ENCODE assay signal across 30 cellular contexts in the genomic region with DNA sequence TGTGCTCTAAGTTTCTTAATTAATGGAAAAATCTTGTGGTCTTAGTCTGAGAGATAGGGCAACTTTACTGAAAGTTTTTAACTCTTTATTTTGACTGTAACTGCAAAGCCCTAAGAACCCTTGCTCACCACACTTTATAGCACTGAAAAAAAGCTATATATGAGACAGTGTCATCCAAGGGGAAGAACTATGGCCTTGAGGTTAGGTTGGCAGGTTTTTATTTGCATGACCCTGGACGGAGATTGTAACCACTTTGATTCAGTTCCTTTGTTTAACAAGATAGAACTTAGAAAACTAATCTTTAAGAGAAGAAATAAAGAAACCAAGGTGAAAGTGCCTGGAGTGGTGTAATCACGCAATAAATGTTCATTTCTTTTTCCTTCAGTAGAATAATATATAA. TPM values are rescaled to one million over a fixed set of nuclear protein-coding genes. Genes with fewer than 3 reads are reported as not detected.
DNase-seq lines count a peak whose midpoint lies in the region; ATAC-seq, FAIRE-seq and TF ChIP-seq lines count a peak whose summit lies in the region.
"Had no signal": no experiment of that assay in that cellular context is flagged by ENCODE, and none has a peak within 500 bp of the region (broad histone marks: within the 10 kb centered on the region; RNA-seq: fewer than 3 reads in every experiment).

No MANE protein-coding gene starts in this region.

- no peak overlapping the region for H2AFZ ChIP-seq in HepG2 (ENCODE audit: low read length)
- no peak overlapping the region for H2AFZ ChIP-seq in Karpas-422 (ENCODE audit: low read length)
- H2AFZ ChIP-seq: GM23248 had no signal

- H3K4me1 Mint-ChIP-seq in stimulated activated naive B cell treated with anti-CD40 and anti-IgM and Interleukin-4, amounts not matched to agents 10 μg/mL and 1 μg/mL and 100 μg/mL, for 72 hours, result no peaks in the 10 kb centered on the region
- H3K4me1 Mint-ChIP-seq in activated naive CD8-positive, alpha-beta T cell treated with anti-CD3 and anti-CD28 coated beads for 36 hours, result no peaks in the 10 kb centered on the region
- H3K4me1 Mint-ChIP-seq: CD14-positive monocyte; CD8-positive, alpha-beta memory T cell had no signal

- H3K4me2 ChIP-seq in HepG2 (ENCODE audit: low read depth, low read length) (no peak overlapping the region), Karpas-422 (ENCODE audit: low read depth, low read length, poor library complexity, severe bottlenecking) (no peak overlapping the region)
- H3K4me2 ChIP-seq: KMS-11 had no signal

- POLR2A ChIA-PET in HepG2 (lab: Yijun Ruan, JAX), result interaction anchor here (1.5 kb wide), 1 partner anchor 31 kb away, joined by 8 read pairs; a partner anchor contains a TSS

- no peak overlapping the region for H3K4me3 Mint-ChIP-seq in stimulated activated naive B cell treated with anti-CD40 and anti-IgM and Interleukin-4, amounts not matched to agents 10 μg/mL and 1 μg/mL and 100 μg/mL, for 72 hours
- H3K4me3 Mint-ChIP-seq in activated naive CD8-positive, alpha-beta T cell treated with anti-CD3 and anti-CD28 coated beads for 36 hours, result no peak overlapping the region
- H3K4me3 Mint-ChIP-seq: CD14-positive monocyte; CD8-positive, alpha-beta memory T cell; H9; IgD-negative memory B cell had no signal

- TF ChIP-seq RAD21 in HepG2 (CRISPR knock-in tag; IDR thresholded peaks at IDR 0.05), result no peak

- H3K27me3 ChIP-seq in HepG2 (ENCODE audit: control insufficient read depth in 1 of 2, insufficient read depth in 2 of 2, low read length in 2 of 2) (no peaks in the 10 kb centered on the region), right lobe of liver (no peaks in the 10 kb centered on the region), Karpas-422 (ENCODE audit: low read length) (no peaks in the 10 kb centered on the region)
- H3K27me3 ChIP-seq: BE2C had no signal

- H3K9me3 ChIP-seq in HepG2 (ENCODE audit: low read length) (no peaks in the 10 kb centered on the region), right lobe of liver (no peaks in the 10 kb centered on the region), Karpas-422 (ENCODE audit: low read length) (no peaks in the 10 kb centered on the region)
- H3K9me3 ChIP-seq: BE2C had no signal

- no peaks in the 10 kb centered on the region for H3K36me3 Mint-ChIP-seq in stimulated activated naive B cell treated with anti-CD40 and anti-IgM and Interleukin-4, amounts not matched to agents 10 μg/mL and 1 μg/mL and 100 μg/mL, for 72 hours
- no peaks in the 10 kb centered on the region for H3K36me3 Mint-ChIP-seq in activated naive CD8-positive, alpha-beta T cell treated with anti-CD3 and anti-CD28 coated beads for 36 hours
- H3K36me3 Mint-ChIP-seq: CD14-positive monocyte; CD8-positive, alpha-beta memory T cell; IgD-negative memory B cell had no signal

- intact Hi-C loops in HepG2 (cut with micrococcal nuclease; ENCODE audit: unreplicated experiment), result no loop called here
- intact Hi-C loops in right lobe of liver (cut with DNase I), result no loop called here

- H3K36me3 ChIP-seq in HepG2 (replicated peaks in 1 of 2; ENCODE audit: control insufficient read depth in 1 of 2, insufficient read depth in 2 of 2, low read length in 2 of 2) (no peaks in the 10 kb centered on the region), right lobe of liver (no peaks in the 10 kb centered on the region), Karpas-422 (ENCODE audit: insufficient read depth, low read length) (no peaks in the 10 kb centered on the region)
- H3K36me3 ChIP-seq: BE2C had no signal

- ATAC-seq in HepG2 (peak; percentile 42; the same call in 1 of the 3 replicates), right lobe of liver (no peak), HG02870 (IDR thresholded peaks at IDR 0.05; ENCODE audit: unreplicated experiment) (peak; percentile 85)
- peak; percentile 67 to 90 for ATAC-seq in stimulated activated naive B cell treated with anti-CD40 and anti-IgM and Interleukin-4, amounts not matched to agents 10 μg/mL and 1 μg/mL and 100 μg/mL, for 72 hours (replicated peaks)

- no peaks in the 10 kb centered on the region for H3K9me2 ChIP-seq in Karpas-422 (replicated peaks; ENCODE audit: insufficient read depth, low read length)

- H3K79me2 ChIP-seq in HepG2 (ENCODE audit: insufficient read depth, low read length), result no peaks in the 10 kb centered on the region
- no peaks in the 10 kb centered on the region for H3K79me2 ChIP-seq in Karpas-422 (ENCODE audit: low read length)

- CTCF ChIA-PET in HepG2 (lab: Yijun Ruan, JAX; ENCODE audit: low intra/inter-chr PET ratio, low total read pairs), result no interaction called here

- no peak overlapping the region for H3K9ac ChIP-seq in HepG2 (ENCODE audit: insufficient read depth, low read depth, low read length)
- no peak overlapping the region for H3K9ac ChIP-seq in Karpas-422 (ENCODE audit: low read length)
- H3K9ac ChIP-seq: GM23248, KMS-11 had no signal

- in situ Hi-C loops in HepG2 (cut with HindIII; ENCODE audit: extremely low pct_ligation_motif_present, low pct_unique_long_range_greater_than_20kb), result no loop called here

- 36% methylated on average over 2 of the region's 2 CpGs for WGBS in HepG2 (ENCODE audit: low lambda C conversion rate)
- 67% methylated on average over 2 of the region's 2 CpGs for WGBS in right lobe of liver (ENCODE audit: insufficient coverage, low coverage, low lambda C conversion rate, missing lambda C conversion rate)

- peaks cover 26% of the 10 kb centered on the region for H3K4me1 ChIP-seq in HepG2 (ENCODE audit: insufficient read depth, low read length)
- no peaks in the 10 kb centered on the region for H3K4me1 ChIP-seq in right lobe of liver
- no peaks in the 10 kb centered on the region for H3K4me1 ChIP-seq in Karpas-422 (ENCODE audit: low read length)
- H3K4me1 ChIP-seq: BE2C had no signal

- no peak for TF ChIP-seq POLR2A in HepG2 (IDR thresholded peaks at IDR 0.05; ENCODE audit: insufficient read depth in 1 of 2, low read depth in 2 of 2, low read length in 2 of 2)
- no peak for TF ChIP-seq POLR2A in right lobe of liver (IDR thresholded peaks at IDR 0.05)

- no peak overlapping the region for H3K27ac ChIP-seq in HepG2 (ENCODE audit: extremely low read length, insufficient read depth, low read length)
- no peak overlapping the region for H3K27ac ChIP-seq in right lobe of liver
- no peak overlapping the region for H3K27ac ChIP-seq in Karpas-422 (ENCODE audit: low read length)
- H3K27ac ChIP-seq: 22Rv1, GM23248, KMS-11 had no signal

- no peak overlapping the region for H3K27ac Mint-ChIP-seq in stimulated activated naive B cell treated with anti-CD40 and anti-IgM and Interleukin-4, amounts not matched to agents 10 μg/mL and 1 μg/mL and 100 μg/mL, for 72 hours
- H3K27ac Mint-ChIP-seq in activated naive CD8-positive, alpha-beta T cell treated with anti-CD3 and anti-CD28 coated beads for 36 hours, result no peak overlapping the region
- H3K27ac Mint-ChIP-seq: CD14-positive monocyte; CD8-positive, alpha-beta memory T cell; H9; IgD-negative memory B cell had no signal

- no peak overlapping the region for H3K4me3 ChIP-seq in HepG2 (replicated peaks in 1 of 3; ENCODE audit: insufficient read depth in 1 of 3, low read depth in 2 of 3, low read length in 3 of 3)
- no peak overlapping the region for H3K4me3 ChIP-seq in right lobe of liver
- no peak overlapping the region for H3K4me3 ChIP-seq in Karpas-422 (ENCODE audit: low read length)
- H3K4me3 ChIP-seq: GM23248 had no signal

- no peaks in the 10 kb centered on the region for H3K9me3 Mint-ChIP-seq in stimulated activated naive B cell treated with anti-CD40 and anti-IgM and Interleukin-4, amounts not matched to agents 10 μg/mL and 1 μg/mL and 100 μg/mL, for 72 hours
- H3K9me3 Mint-ChIP-seq in activated naive CD8-positive, alpha-beta T cell treated with anti-CD3 and anti-CD28 coated beads for 36 hours, result no peaks in the 10 kb centered on the region
- H3K9me3 Mint-ChIP-seq: CD14-positive monocyte; CD8-positive, alpha-beta memory T cell; H9; IgD-negative memory B cell had no signal

- H4K20me1 ChIP-seq in HepG2 (ENCODE audit: insufficient read depth, low read length) (no peaks in the 10 kb centered on the region), Karpas-422 (ENCODE audit: insufficient read depth, low read depth, low read length) (no peaks in the 10 kb centered on the region)

- FAIRE-seq in HepG2 (lab: Jason Lieb, UNC), result no peak
- FAIRE-seq: GM18507 had no signal

- no peaks in the 10 kb centered on the region for H3K27me3 Mint-ChIP-seq in stimulated activated naive B cell treated with anti-CD40 and anti-IgM and Interleukin-4, amounts not matched to agents 10 μg/mL and 1 μg/mL and 100 μg/mL, for 72 hours
- H3K27me3 Mint-ChIP-seq in activated naive CD8-positive, alpha-beta T cell treated with anti-CD3 and anti-CD28 coated beads for 36 hours, result no peaks in the 10 kb centered on the region
- H3K27me3 Mint-ChIP-seq: IgD-negative memory B cell had no signal

- DNase-seq in HepG2 (ENCODE audit: low spot score) (peak; percentile 39), right lobe of liver (no peak), Karpas-422 (peak; percentile 31), LoVo (ENCODE audit: low spot score) (no peak)
- DNase-seq in stimulated activated naive B cell treated with anti-CD40 and anti-IgM and Interleukin-4, amounts not matched to agents 10 μg/mL and 1 μg/mL and 100 μg/mL, for 72 hours, result no peak
- no peak for DNase-seq in activated naive CD8-positive, alpha-beta T cell treated with anti-CD3 and anti-CD28 coated beads for 36 hours
- DNase-seq in activated CD4-positive, alpha-beta T cell treated with anti-CD3 and anti-CD28 coated beads for 1 hour, result no peak
- DNase-seq: BE2C; CD8-positive, alpha-beta memory T cell; DMS 273 treated with DMSO at 0.1 percent for 48 hours; DMS79; EL; GDM1; GM23248; H9; NCI-H1436; NCI-H187; NCI-H2081 treated with DMSO at 0.1 percent for 48 hours; NCI-H2171; NCI-H226; NCI-H510A; Right ventricle myocardium superior; RPMI8226; T-helper 1 cell had no signal

- no TSS peak for BruUV-seq in HepG2 (replicated peaks; lab: Mats Ljungman, UMichigan)

- peak in 1 of 2 experiments; percentile 11; a peak in 1 of 4 replicates for TF ChIP-seq EP300 in HepG2 (IDR thresholded peaks at IDR 0.05; ENCODE audit: low read depth in 2 of 2, low read length in 2 of 2)
- TF ChIP-seq EP300 in HepG2 (CRISPR knock-in tag; IDR thresholded peaks at IDR 0.05; ENCODE audit: borderline replicate concordance), result no peak

- TF ChIP-seq CTCF in HepG2 (CRISPR knock-in tag; IDR thresholded peaks at IDR 0.05), result no peak
- no peak for TF ChIP-seq CTCF in right lobe of liver (IDR thresholded peaks at IDR 0.05)

RNA-seq across cellular contexts. Expression of a gene that starts 30.6 kb away (rescaled TPM):
- total RNA-seq in HepG2 (2016; rRNA removed; fragmentation: Illumina TruSeq; extraction: Trizol) (5.6 and 8.5 TPM in 2 replicates), right lobe of liver (1 to 10 TPM; 2.8 to 7.0 (median 5.1) TPM)
- total RNA-seq in HepG2 (2016; cell fraction: cytosol; rRNA removed; fragmentation: Illumina TruSeq; extraction: Trizol; ENCODE audit: low read depth), result 1.4 TPM in 2 replicates
- total RNA-seq in HepG2 (2016; cell fraction: insoluble cytoplasmic fraction; rRNA removed; fragmentation: Illumina TruSeq; extraction: Trizol), result 4.3 and 8.0 TPM in 2 replicates
- 4.1 and 4.7 TPM in 2 replicates for total RNA-seq in HepG2 (2016; cell fraction: membrane; rRNA removed; fragmentation: Illumina TruSeq; extraction: Trizol)
- total RNA-seq in HepG2 (2016; cell fraction: nucleus; rRNA removed; fragmentation: Illumina TruSeq; extraction: Trizol), result 10.5 and 12.4 TPM in 2 replicates
- 7.4 and 7.9 TPM in 2 replicates for polyA plus RNA-seq in HepG2 (2011; rRNA removed)
- 5.0 and 5.5 TPM in 2 replicates for polyA plus RNA-seq in HepG2 (2011; cell fraction: cytosol; rRNA removed)
- polyA plus RNA-seq in HepG2 (2011; cell fraction: nucleus; rRNA removed), result 35.1 and 36.9 TPM in 2 replicates
- polyA plus RNA-seq in HepG2 (2012), result 5.9 and 7.0 TPM in 2 replicates
- 1.8 and 2.4 TPM in 2 replicates for polyA plus RNA-seq in HepG2 (2016; cell fraction: cytosol; fragmentation: Illumina TruSeq; extraction: Trizol; ENCODE audit: low read depth)
- 4.1 and 5.3 TPM in 2 replicates for polyA plus RNA-seq in HepG2 (2016; cell fraction: insoluble cytoplasmic fraction; fragmentation: Illumina TruSeq; extraction: Trizol; ENCODE audit: low read depth)
- polyA plus RNA-seq in HepG2 (2016; cell fraction: membrane; fragmentation: Illumina TruSeq; extraction: Trizol; ENCODE audit: low read depth), result 2.8 and 3.1 TPM in 2 replicates
- 16.2 and 18.0 TPM in 2 replicates for polyA plus RNA-seq in HepG2 (2016; cell fraction: nucleus; fragmentation: Illumina TruSeq; extraction: Trizol; ENCODE audit: insufficient read depth, low read depth)
- polyA minus RNA-seq in HepG2 (2011; rRNA and poly(A)+ RNA removed; ENCODE audit: low replicate concordance), result 7.4 and 8.7 TPM in 2 replicates
- polyA minus RNA-seq in HepG2 (2011; cell fraction: cytosol; rRNA and poly(A)+ RNA removed), result 1.3 and 1.4 TPM in 2 replicates
- polyA minus RNA-seq in HepG2 (2011; cell fraction: nucleus; rRNA and poly(A)+ RNA removed), result 16.1 and 17.4 TPM in 2 replicates
- 6.3 and 10.1 TPM in 2 replicates for total RNA-seq in Karpas-422 (2014; rRNA removed; shearing (Covaris generic); ENCODE audit: low replicate concordance)
- total RNA-seq in activated naive CD8-positive, alpha-beta T cell treated with anti-CD3 and anti-CD28 coated beads for 36 hours, result 1 to 10 TPM; 5.5 to 6.1 TPM

Comparison
In these comparisons a context has a peak if more than half of its experiments do, and no peak if none do; other contexts are left out.
1. ATAC-seq: peak in HepG2 (single experiment), HG02870 (single experiment) and stimulated activated naive B cell treated with anti-CD40 and anti-IgM and Interleukin-4, amounts not matched to agents 10 μg/mL and 1 μg/mL and 100 μg/mL, for 72 hours (2 of 2); none in right lobe of liver (0 of 4).
2. DNase-seq: peak in HepG2 (single experiment) and Karpas-422 (single experiment); none in right lobe of liver (0 of 3), stimulated activated naive B cell treated with anti-CD40 and anti-IgM and Interleukin-4, amounts not matched to agents 10 μg/mL and 1 μg/mL and 100 μg/mL, for 72 hours (single experiment), activated naive CD8-positive, alpha-beta T cell treated with anti-CD3 and anti-CD28 coated beads for 36 hours (single experiment), LoVo (single experiment) and activated CD4-positive, alpha-beta T cell treated with anti-CD3 and anti-CD28 coated beads for 1 hour (single experiment).